In the genomic region with DNA sequence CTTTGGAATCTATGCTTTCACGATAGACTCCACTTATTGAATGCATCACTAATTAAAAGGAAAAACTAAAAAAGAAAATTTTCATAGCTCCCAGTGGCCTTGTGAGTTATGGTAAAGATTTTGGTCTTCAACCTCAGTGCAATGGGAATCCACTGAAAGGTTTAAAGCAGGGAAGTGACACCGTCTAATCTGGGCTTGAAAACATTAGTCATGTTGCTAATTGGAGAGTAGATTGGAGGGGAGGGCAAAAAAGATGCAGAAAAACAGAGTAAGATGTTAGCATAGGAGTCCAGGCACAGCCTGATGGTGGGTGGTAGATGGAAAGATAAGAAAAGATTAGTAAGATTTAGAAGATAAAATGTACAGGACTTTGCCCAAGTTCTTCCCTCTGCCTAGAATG, we compare ENCODE assay signal across 34 cellular contexts.
"Had no signal": no experiment of that assay in that cellular context is flagged by ENCODE, and none has a peak within 500 bp of the region (broad histone marks: within the 10 kb centered on the region; RNA-seq: fewer than 3 reads in every experiment).

No MANE protein-coding gene starts in this region.

- ATAC-seq: activated CD8-positive, alpha-beta T cell treated with anti-CD3 and anti-CD28 coated beads for 36 hours; activated naive CD8-positive, alpha-beta T cell treated with anti-CD3 and anti-CD28 coated beads, Interleukin-2, amount 50 U/mL, for 24 hours; activated T-cell treated with anti-CD3 and anti-CD28 coated beads, Interleukin-2, amount 50 U/mL, for 4 hours; activated T-cell treated with anti-CD3 and anti-CD28 coated beads, Interleukin-2, amount 50 U/mL, for 72 hours; activated T-helper 17 cell treated with anti-CD3 and anti-CD28 coated beads, Interleukin-2, amount 50 U/mL, for 72 hours had no signal

- H3K4me3 ChIP-seq: ascending aorta, cardiac muscle cell had no signal

- H3K36me3 Mint-ChIP-seq: activated CD4-positive, alpha-beta memory T cell treated with anti-CD3 and anti-CD28 coated beads for 36 hours; activated naive CD4-positive, alpha-beta T cell treated with anti-CD3 and anti-CD28 coated beads, Interleukin-2, amount 10 ng/mL, durations not matched to agents 7 days and 5 days; activated naive CD4-positive, alpha-beta T cell treated with anti-CD3 and anti-CD28 coated beads, Interleukin-2, amount 50 U/mL, for 24 hours; activated naive CD8-positive, alpha-beta T cell; activated naive CD8-positive, alpha-beta T cell treated with anti-CD3 and anti-CD28 coated beads, Interleukin-2, amount 10 ng/mL, durations not matched to agents 7 days and 5 days; brain had no signal

- H3K36me3 ChIP-seq: ascending aorta, cardiac muscle cell had no signal

- H3K4me1 Mint-ChIP-seq: activated B cell treated with CpG ODN at 0.5 μM for 24 hours; activated CD4-positive, alpha-beta T cell treated with anti-CD3 and anti-CD28 coated beads, Interleukin-2, amount 10 ng/mL, durations not matched to agents 24 days and 14 days; activated naive CD4-positive, alpha-beta T cell treated with anti-CD3 and anti-CD28 coated beads, Interleukin-2, amount 10 ng/mL, durations not matched to agents 7 days and 5 days; activated naive CD4-positive, alpha-beta T cell treated with anti-CD3 and anti-CD28 coated beads, Interleukin-2, amount 50 U/mL, for 24 hours; activated naive CD8-positive, alpha-beta T cell treated with anti-CD3 and anti-CD28 coated beads, Interleukin-2, amount 10 ng/mL, durations not matched to agents 7 days and 5 days; activated naive CD8-positive, alpha-beta T cell treated with anti-CD3 and anti-CD28 coated beads, Interleukin-2, amount 50 U/mL, for 24 hours; activated T-helper 17 cell treated with anti-CD3 and anti-CD28 coated beads, Interleukin-2, amount 50 U/mL, for 72 hours; central memory CD8-positive, alpha-beta T cell had no signal

- H3K9me3 Mint-ChIP-seq: activated B cell treated with CpG ODN at 0.5 μM for 24 hours; activated CD4-positive, alpha-beta memory T cell treated with anti-CD3 and anti-CD28 coated beads for 36 hours; activated CD4-positive, alpha-beta T cell treated with anti-CD3 and anti-CD28 coated beads, Interleukin-2, amount 10 ng/mL, durations not matched to agents 24 days and 14 days; activated CD8-positive, alpha-beta T cell treated with anti-CD3 and anti-CD28 coated beads for 36 hours; activated naive CD4-positive, alpha-beta T cell treated with anti-CD3 and anti-CD28 coated beads, Interleukin-2, amount 10 ng/mL, durations not matched to agents 7 days and 5 days; activated naive CD8-positive, alpha-beta T cell treated with anti-CD3 and anti-CD28 coated beads, Interleukin-2, amount 10 ng/mL, durations not matched to agents 7 days and 5 days; activated naive CD8-positive, alpha-beta T cell treated with anti-CD3 and anti-CD28 coated beads, Interleukin-2, amount 50 U/mL, for 24 hours; activated T-helper 1 cell treated with anti-CD3 and anti-CD28 coated beads, Interleukin-12 subunit alpha, Interleukin-12 subunit beta, Interleukin-2, Interleukin-4 antibody, amounts not matched to agents 30 ng/mL and 10 ng/mL and 1 ng/mL, durations not matched to agents 14 hours and 24 hours and 36 hours; activated T-helper 17 cell treated with anti-CD3 and anti-CD28 coated beads, Interleukin-2, amount 50 U/mL, for 72 hours; T-helper 1 cell treated with Interleukin-12 subunit alpha and Interleukin-12 subunit beta and Interleukin-4 antibody, amounts not matched to agents 30 μg/mL and 1 μg/mL, for 36 hours; T-helper 2 cell treated with Interferon-gamma antibody and Interleukin-4, amounts not matched to agents 5 μg/mL and 100 μg/mL, for 36 hours had no signal

- H3K27me3 ChIP-seq: ascending aorta, cardiac muscle cell had no signal

- H3K27ac Mint-ChIP-seq: activated B cell treated with CpG ODN at 0.5 μM for 24 hours; activated CD4-positive, alpha-beta memory T cell treated with anti-CD3 and anti-CD28 coated beads for 36 hours; activated CD4-positive, alpha-beta T cell treated with anti-CD3 and anti-CD28 coated beads, Interleukin-2, amount 10 ng/mL, durations not matched to agents 24 days and 14 days; activated CD8-positive, alpha-beta T cell treated with anti-CD3 and anti-CD28 coated beads for 36 hours; activated naive CD4-positive, alpha-beta T cell treated with anti-CD3 and anti-CD28 coated beads, Interleukin-2, amount 10 ng/mL, durations not matched to agents 7 days and 5 days; activated naive CD4-positive, alpha-beta T cell treated with anti-CD3 and anti-CD28 coated beads, Interleukin-2, amount 50 U/mL, for 24 hours; activated naive CD8-positive, alpha-beta T cell; activated naive CD8-positive, alpha-beta T cell treated with anti-CD3 and anti-CD28 coated beads, Interleukin-2, amount 10 ng/mL, durations not matched to agents 7 days and 5 days; activated naive CD8-positive, alpha-beta T cell treated with anti-CD3 and anti-CD28 coated beads, Interleukin-2, amount 50 U/mL, for 24 hours; activated T-cell treated with anti-CD3 and anti-CD28 coated beads, Interleukin-2, amount 50 U/mL, for 72 hours; activated T-helper 1 cell treated with anti-CD3 and anti-CD28 coated beads, Interleukin-12 subunit alpha, Interleukin-12 subunit beta, Interleukin-2, Interleukin-4 antibody, amounts not matched to agents 30 ng/mL and 10 ng/mL and 1 ng/mL, durations not matched to agents 14 hours and 24 hours and 36 hours; activated T-helper 17 cell treated with anti-CD3 and anti-CD28 coated beads, Interleukin-2, amount 50 U/mL, for 72 hours; T-helper 1 cell treated with Interleukin-12 subunit alpha and Interleukin-12 subunit beta and Interleukin-4 antibody, amounts not matched to agents 30 μg/mL and 1 μg/mL, for 36 hours; T-helper 2 cell treated with Interferon-gamma antibody and Interleukin-4, amounts not matched to agents 5 μg/mL and 100 μg/mL, for 36 hours had no signal

- DNase-seq: activated B cell treated with CpG ODN at 0.5 μM for 24 hours; activated CD4-positive, alpha-beta memory T cell treated with anti-CD3 and anti-CD28 coated beads for 36 hours; activated CD4-positive, alpha-beta T cell treated with anti-CD3 and anti-CD28 coated beads for 4 hours; activated CD4-positive, alpha-beta T cell treated with anti-CD3 and anti-CD28 coated beads, Interleukin-2, amount 10 ng/mL, durations not matched to agents 24 days and 14 days; activated CD4-positive, alpha-beta T cell treated with anti-CD3 and anti-CD28 coated beads, Interleukin-2, amount 50 U/mL, for 1 hour; activated CD4-positive, alpha-beta T cell treated with anti-CD3 and anti-CD28 coated beads, Interleukin-2, amount 50 U/mL, for 4 hours; activated CD4-positive, CD25-positive, alpha-beta regulatory T cell treated with anti-CD3 and anti-CD28 coated beads, Interleukin-2, amount 50 U/mL, for 72 hours; activated CD8-positive, alpha-beta memory T cell treated with anti-CD3 and anti-CD28 coated beads, Interleukin-2, amount 50 U/mL, for 4 hours; activated CD8-positive, alpha-beta T cell treated with anti-CD3 and anti-CD28 coated beads for 36 hours; activated effector memory CD4-positive, alpha-beta T cell treated with anti-CD3 and anti-CD28 coated beads, Interleukin-2, amount 50 U/mL, for 16 hours; activated naive CD4-positive, alpha-beta T cell treated with anti-CD3 and anti-CD28 coated beads, Interleukin-2, amount 10 ng/mL, durations not matched to agents 7 days and 5 days; activated naive CD4-positive, alpha-beta T cell treated with Interleukin-2 at 50 U/mL for 16 hours; activated naive CD8-positive, alpha-beta T cell treated with anti-CD3 and anti-CD28 coated beads, Interleukin-2, amount 10 ng/mL, durations not matched to agents 7 days and 5 days; activated naive CD8-positive, alpha-beta T cell treated with anti-CD3 and anti-CD28 coated beads, Interleukin-2, amount 50 U/mL, for 24 hours; activated T-cell treated with anti-CD3 and anti-CD28 coated beads for 4 hours; activated T-cell treated with anti-CD3 and anti-CD28 coated beads, Interleukin-2, amount 50 U/mL, for 1 hour; activated T-cell treated with anti-CD3 and anti-CD28 coated beads, Interleukin-2, amount 50 U/mL, for 4 hours; activated T-cell treated with anti-CD3 and anti-CD28 coated beads, Interleukin-2, amount 50 U/mL, for 72 hours; caudate nucleus; cerebellar nuclear complex; T-helper 1 cell; T-helper 2 cell; T-helper 9 cell had no signal

- H3K27ac ChIP-seq: ascending aorta, cardiac muscle cell, VCaP had no signal

- H3K9me3 ChIP-seq: ascending aorta had no signal

- H3K27me3 Mint-ChIP-seq: activated B cell treated with CpG ODN at 0.5 μM for 24 hours; activated CD4-positive, alpha-beta memory T cell treated with anti-CD3 and anti-CD28 coated beads for 36 hours; activated CD4-positive, alpha-beta T cell treated with anti-CD3 and anti-CD28 coated beads, Interleukin-2, amount 10 ng/mL, durations not matched to agents 24 days and 14 days; activated CD8-positive, alpha-beta T cell treated with anti-CD3 and anti-CD28 coated beads for 36 hours; activated naive CD4-positive, alpha-beta T cell treated with anti-CD3 and anti-CD28 coated beads, Interleukin-2, amount 10 ng/mL, durations not matched to agents 7 days and 5 days; activated naive CD4-positive, alpha-beta T cell treated with anti-CD3 and anti-CD28 coated beads, Interleukin-2, amount 50 U/mL, for 24 hours; activated naive CD8-positive, alpha-beta T cell; activated naive CD8-positive, alpha-beta T cell treated with anti-CD3 and anti-CD28 coated beads, Interleukin-2, amount 10 ng/mL, durations not matched to agents 7 days and 5 days; activated naive CD8-positive, alpha-beta T cell treated with anti-CD3 and anti-CD28 coated beads, Interleukin-2, amount 50 U/mL, for 24 hours; activated T-helper 17 cell treated with anti-CD3 and anti-CD28 coated beads, Interleukin-2, amount 50 U/mL, for 72 hours; central memory CD8-positive, alpha-beta T cell had no signal

- H3K4me3 Mint-ChIP-seq: activated B cell treated with CpG ODN at 0.5 μM for 24 hours; activated CD4-positive, alpha-beta memory T cell treated with anti-CD3 and anti-CD28 coated beads for 36 hours; activated CD4-positive, alpha-beta T cell treated with anti-CD3 and anti-CD28 coated beads, Interleukin-2, amount 10 ng/mL, durations not matched to agents 24 days and 14 days; activated CD8-positive, alpha-beta T cell treated with anti-CD3 and anti-CD28 coated beads for 36 hours; activated naive CD4-positive, alpha-beta T cell treated with anti-CD3 and anti-CD28 coated beads, Interleukin-2, amount 10 ng/mL, durations not matched to agents 7 days and 5 days; activated naive CD4-positive, alpha-beta T cell treated with anti-CD3 and anti-CD28 coated beads, Interleukin-2, amount 50 U/mL, for 24 hours; activated naive CD8-positive, alpha-beta T cell; activated naive CD8-positive, alpha-beta T cell treated with anti-CD3 and anti-CD28 coated beads, Interleukin-2, amount 10 ng/mL, durations not matched to agents 7 days and 5 days; activated naive CD8-positive, alpha-beta T cell treated with anti-CD3 and anti-CD28 coated beads, Interleukin-2, amount 50 U/mL, for 24 hours; activated T-cell treated with anti-CD3 and anti-CD28 coated beads, Interleukin-2, amount 50 U/mL, for 4 hours; activated T-cell treated with anti-CD3 and anti-CD28 coated beads, Interleukin-2, amount 50 U/mL, for 72 hours; activated T-helper 1 cell treated with anti-CD3 and anti-CD28 coated beads, Interleukin-12 subunit alpha, Interleukin-12 subunit beta, Interleukin-2, Interleukin-4 antibody, amounts not matched to agents 30 ng/mL and 10 ng/mL and 1 ng/mL, durations not matched to agents 14 hours and 24 hours and 36 hours; activated T-helper 17 cell treated with anti-CD3 and anti-CD28 coated beads, Interleukin-2, amount 50 U/mL, for 72 hours; brain; central memory CD8-positive, alpha-beta T cell; T-helper 1 cell treated with Interleukin-12 subunit alpha and Interleukin-12 subunit beta and Interleukin-4 antibody, amounts not matched to agents 30 μg/mL and 1 μg/mL, for 36 hours; T-helper 2 cell treated with Interferon-gamma antibody and Interleukin-4, amounts not matched to agents 5 μg/mL and 100 μg/mL, for 36 hours had no signal
